7 cellular contexts compared by ENCODE assay signal in the genomic region with DNA sequence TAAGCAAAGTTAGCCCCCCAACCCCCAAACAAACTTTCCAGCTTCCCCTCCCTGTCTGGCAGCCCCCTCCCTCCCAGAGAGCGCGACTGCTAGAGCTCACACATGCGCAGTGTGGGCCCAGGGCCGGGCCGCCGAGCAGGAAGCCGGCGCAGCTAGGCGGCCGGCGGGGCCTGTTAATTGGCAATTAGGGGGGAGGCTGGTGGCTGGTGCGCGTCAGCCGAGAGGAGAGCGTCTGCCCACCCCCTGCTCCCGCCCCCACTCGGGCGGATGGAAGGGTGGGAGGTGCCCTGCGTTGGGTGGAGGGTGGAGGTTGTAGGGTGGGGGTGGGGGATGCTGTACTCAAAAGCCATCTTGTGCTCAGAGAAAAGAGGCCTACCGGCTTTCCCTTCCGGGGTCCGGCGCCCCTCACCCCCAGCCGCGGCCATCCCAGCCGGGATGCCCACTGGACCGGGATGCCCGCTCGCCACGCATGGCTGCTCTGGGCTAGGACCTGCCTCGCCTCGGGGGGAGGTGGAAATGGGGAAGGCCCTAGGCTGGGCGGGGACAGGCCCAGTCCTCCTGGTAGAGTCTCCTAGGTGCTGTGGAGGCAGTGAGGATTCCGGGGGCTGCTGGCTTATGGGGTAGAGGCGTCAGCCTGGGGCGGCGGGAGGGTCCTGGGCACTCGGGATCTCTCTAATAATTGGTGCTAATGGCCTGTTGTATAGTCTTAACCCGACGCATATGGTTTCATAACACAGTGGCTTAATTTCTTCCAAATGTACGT. TPM values are rescaled to one million over a fixed set of nuclear protein-coding genes. Genes with fewer than 3 reads are reported as not detected.
DNase-seq lines count a peak whose midpoint lies in the region; ATAC-seq, FAIRE-seq and TF ChIP-seq lines count a peak whose summit lies in the region.

No MANE protein-coding gene starts in this region.

- DNase-seq in NCI-H187 treated with DMSO at 0.1 percent for 48 hours (lab: John Stamatoyannopoulos, UW) (peak; percentile 82), UCSD-AML1 (lab: John Stamatoyannopoulos, UW; ENCODE audit: unreplicated experiment) (peak; percentile 68), T47D (ENCODE audit: low read depth in 1 of 2, low spot score in 1 of 2) (peak; percentile 94 to 97), keratinocyte (ENCODE audit: low read depth, low spot score) (no peak)
- peak in 3 of 4 experiments; percentile 36 to 60 (median 46) for DNase-seq in stimulated activated CD4-positive, alpha-beta T cell treated with anti-CD3 and anti-CD28 coated beads, Interleukin-1b, Interleukin-23, amount 100 ng/mL, for 24 hours (ENCODE audit: low read depth in 4 of 4, low spot score in 1 of 4)

- H3K9me3 ChIP-seq in keratinocyte (ENCODE audit: control insufficient read depth, low read depth, low read length) = no peaks in the 10 kb centered on the region

- H4K20me1 ChIP-seq in keratinocyte (ENCODE audit: control insufficient read depth, extremely low read depth, insufficient read depth, low read length) = no peaks in the 10 kb centered on the region

- FAIRE-seq in keratinocyte (lab: Jason Lieb, UNC) = no peak

- peak overlapping the region; percentile 98 for H3K9ac ChIP-seq in keratinocyte (ENCODE audit: control insufficient read depth, extremely low read depth, insufficient read depth, low read length)

- TF ChIP-seq POLR2A in GM18505 (IDR thresholded peaks at IDR 0.05; ENCODE audit: borderline replicate concordance, extremely low read depth, insufficient read depth, insufficient read length) = peak; percentile 73

- H3K4me1 ChIP-seq in keratinocyte (ENCODE audit: control insufficient read depth, extremely low read depth, insufficient read depth, low read length) = peaks cover 48% of the 10 kb centered on the region

- H3K9me1 ChIP-seq in keratinocyte (ENCODE audit: control insufficient read depth, extremely low read depth, insufficient read depth, low read length) = no peaks in the 10 kb centered on the region

- no peaks in the 10 kb centered on the region for H3K36me3 ChIP-seq in keratinocyte (ENCODE audit: control insufficient read depth in 2 of 2, extremely low read depth in 1 of 2, insufficient read depth in 2 of 2, low read length in 2 of 2)

- H3K4me2 ChIP-seq in keratinocyte (ENCODE audit: control insufficient read depth, extremely low read depth, insufficient read depth, low read depth, low read length) = peak overlapping the region; percentile 98

- no peaks in the 10 kb centered on the region for H3K27me3 ChIP-seq in keratinocyte (ENCODE audit: control insufficient read depth, extremely low read depth, insufficient read depth, low read length)

- H3K79me2 ChIP-seq in keratinocyte (ENCODE audit: control insufficient read depth, insufficient read depth, low read length) = peaks cover 58% of the 10 kb centered on the region

- in situ Hi-C loops in T47D (cut with HindIII; ENCODE audit: low pct_unique_long_range_greater_than_20kb, low sequenced_read_pairs) = loop anchor here (25.0 kb wide), 1 partner anchor 169 kb away; a partner anchor contains a TSS

- TF ChIP-seq CTCF in keratinocyte (optimal IDR thresholded peaks at IDR 0.05 in 1 of 3, IDR thresholded peaks at IDR 0.05 in 1 of 3, conservative IDR thresholded peaks at IDR 0.05 in 1 of 3; ENCODE audit: extremely low read depth in 1 of 3, insufficient read depth in 2 of 3, low read length in 3 of 3) = no peak

- H3K4me3 ChIP-seq in keratinocyte (ENCODE audit: control insufficient read depth in 2 of 3, extremely low read depth in 1 of 3, insufficient read depth in 2 of 3, low read depth in 1 of 3, low read length in 3 of 3) = peak overlapping the region; percentile 56 to 95 (median 87)

- ATAC-seq in GM18505 (IDR thresholded peaks at IDR 0.05; ENCODE audit: unreplicated experiment) (peak; percentile 83), HG02840 (IDR thresholded peaks at IDR 0.05; ENCODE audit: low FRiP score, unreplicated experiment) (peak; percentile 84)

- dilution Hi-C loops in keratinocyte (cut with MboI; ENCODE audit: extremely low pct_ligation_motif_present, low sequenced_read_pairs) = no loop called here

- H3K27ac ChIP-seq in keratinocyte (ENCODE audit: control insufficient read depth, insufficient read depth, low read length) = peak overlapping the region; percentile 98

- peak overlapping the region; percentile 54 for H2AFZ ChIP-seq in keratinocyte (ENCODE audit: control insufficient read depth, low read length)

RNA-seq across cellular contexts. Expression of a gene that starts 9.2 kb away (rescaled TPM):
- 1.8 to 3.8 TPM (median 2.0 TPM) in 3 replicates for polyA plus RNA-seq in keratinocyte
- polyA plus RNA-seq in keratinocyte (2011; ENCODE audit: low read depth) = 2.1 TPM
- 3.3 TPM in 2 replicates for polyA plus RNA-seq in keratinocyte (2011; cell fraction: cytosol; rRNA removed)
- polyA plus RNA-seq in keratinocyte (2011; cell fraction: nucleus; rRNA removed) = 4.2 and 4.7 TPM in 2 replicates
- polyA plus RNA-seq in keratinocyte (2012; ENCODE audit: low replicate concordance) = 2.0 and 3.3 TPM in 2 replicates
- 1.3 to 2.3 TPM (median 1.5 TPM) in 3 replicates for polyA minus RNA-seq in keratinocyte
- polyA minus RNA-seq in keratinocyte (2011; cell fraction: cytosol; rRNA and poly(A)+ RNA removed) = 2.1 TPM
- 1.4 and 1.6 TPM in 2 replicates for polyA minus RNA-seq in keratinocyte (2011; cell fraction: nucleus; rRNA and poly(A)+ RNA removed)

RNA-seq across cellular contexts. Expression of a gene that starts 10.2 kb away (rescaled TPM):
- 3.7 to 5.6 TPM (median 4.7 TPM) in 3 replicates for polyA plus RNA-seq in keratinocyte
- polyA plus RNA-seq in keratinocyte (2011; ENCODE audit: low read depth) = 4.3 TPM
- 3.6 and 4.6 TPM in 2 replicates for polyA plus RNA-seq in keratinocyte (2011; cell fraction: cytosol; rRNA removed)
- polyA plus RNA-seq in keratinocyte (2011; cell fraction: nucleus; rRNA removed) = 9.2 and 13.8 TPM in 2 replicates
- polyA plus RNA-seq in keratinocyte (2012; ENCODE audit: low replicate concordance) = 2.9 and 6.1 TPM in 2 replicates
- polyA minus RNA-seq in keratinocyte = 3.5 to 4.5 TPM (median 4.0 TPM) in 3 replicates
- 0.96 TPM for polyA minus RNA-seq in keratinocyte (2011; cell fraction: cytosol; rRNA and poly(A)+ RNA removed)
- polyA minus RNA-seq in keratinocyte (2011; cell fraction: nucleus; rRNA and poly(A)+ RNA removed) = 2.5 and 2.9 TPM in 2 replicates

RNA-seq across cellular contexts. Expression of a gene that starts 14.8 kb away (rescaled TPM):
- 0.18 to 0.73 TPM (median 0.33 TPM) in 3 replicates for polyA plus RNA-seq in keratinocyte
- polyA plus RNA-seq in keratinocyte (2011; ENCODE audit: low read depth) = not detected
- polyA plus RNA-seq in keratinocyte (2011; cell fraction: cytosol; rRNA removed) = 0.21 and 0.69 TPM in 2 replicates
- 0.59 and 0.97 TPM in 2 replicates for polyA plus RNA-seq in keratinocyte (2011; cell fraction: nucleus; rRNA removed)
- polyA plus RNA-seq in keratinocyte (2012; ENCODE audit: low replicate concordance) = 0.71 TPM in 1 of 2 replicates, not detected in the other
- 0.13 to 1.1 TPM (median 0.42 TPM) in 3 replicates for polyA minus RNA-seq in keratinocyte
- not detected for polyA minus RNA-seq in keratinocyte (2011; cell fraction: cytosol; rRNA and poly(A)+ RNA removed)
- 0.42 and 0.93 TPM in 2 replicates for polyA minus RNA-seq in keratinocyte (2011; cell fraction: nucleus; rRNA and poly(A)+ RNA removed)

RNA-seq across cellular contexts. Expression of a gene that starts 18.1 kb away (rescaled TPM):
- polyA plus RNA-seq in keratinocyte = 1.1 to 3.3 TPM (median 1.8 TPM) in 3 replicates
- polyA plus RNA-seq in keratinocyte (2011; ENCODE audit: low read depth) = 2.9 TPM
- 2.4 and 2.9 TPM in 2 replicates for polyA plus RNA-seq in keratinocyte (2011; cell fraction: cytosol; rRNA removed)
- polyA plus RNA-seq in keratinocyte (2011; cell fraction: nucleus; rRNA removed) = 3.1 and 3.7 TPM in 2 replicates
- 3.5 and 4.4 TPM in 2 replicates for polyA plus RNA-seq in keratinocyte (2012; ENCODE audit: low replicate concordance)
- 0.23 to 1.4 TPM (median 0.90 TPM) in 3 replicates for polyA minus RNA-seq in keratinocyte
- polyA minus RNA-seq in keratinocyte (2011; cell fraction: cytosol; rRNA and poly(A)+ RNA removed) = 2.1 TPM
- polyA minus RNA-seq in keratinocyte (2011; cell fraction: nucleus; rRNA and poly(A)+ RNA removed) = 1.2 and 1.4 TPM in 2 replicates

RNA-seq across cellular contexts. Expression of a gene that starts 33.1 kb away (rescaled TPM):
- polyA plus RNA-seq in keratinocyte = 7.3 to 33.1 TPM (median 14.1 TPM) in 3 replicates
- 19.6 TPM for polyA plus RNA-seq in keratinocyte (2011; ENCODE audit: low read depth)
- polyA plus RNA-seq in keratinocyte (2011; cell fraction: cytosol; rRNA removed) = 24.3 and 25.3 TPM in 2 replicates
- 11.5 and 14.8 TPM in 2 replicates for polyA plus RNA-seq in keratinocyte (2011; cell fraction: nucleus; rRNA removed)
- 26.1 and 26.3 TPM in 2 replicates for polyA plus RNA-seq in keratinocyte (2012; ENCODE audit: low replicate concordance)
- polyA minus RNA-seq in keratinocyte = 5.1 to 26.1 TPM (median 7.3 TPM) in 3 replicates
- polyA minus RNA-seq in keratinocyte (2011; cell fraction: cytosol; rRNA and poly(A)+ RNA removed) = 21.1 TPM
- polyA minus RNA-seq in keratinocyte (2011; cell fraction: nucleus; rRNA and poly(A)+ RNA removed) = 4.0 and 6.6 TPM in 2 replicates
